In the genomic region with DNA sequence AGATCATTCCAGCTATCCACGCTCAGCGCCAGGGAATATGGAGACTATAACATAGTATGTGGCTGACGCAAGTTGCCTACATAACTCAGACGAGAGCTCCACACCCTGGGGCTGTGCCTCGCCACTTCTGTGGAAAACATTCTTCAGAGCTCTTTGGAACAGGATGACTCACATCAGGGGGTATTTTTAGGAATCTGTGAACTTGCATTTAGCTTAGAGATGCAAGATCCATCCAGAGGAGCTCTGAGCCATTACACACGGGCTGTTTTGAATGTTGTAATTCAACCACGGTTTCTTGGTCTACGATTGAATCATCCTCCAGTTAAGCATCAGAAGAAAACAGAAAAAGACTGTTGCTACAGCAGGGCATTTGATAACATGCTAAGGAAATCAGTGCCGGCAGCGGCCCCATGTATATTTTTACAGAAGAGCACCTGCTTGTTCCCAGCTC, we compare ENCODE assay signal across 1 cellular context.
TF ChIP-seq lines count a peak whose summit lies in the region.

No MANE protein-coding gene starts in this region.

TF ChIP-seq in H1, 55 proteins besides CTCF, POLR2A, EP300 and RAD21 (continued from another document):
- TF ChIP-seq, protein P1, sequence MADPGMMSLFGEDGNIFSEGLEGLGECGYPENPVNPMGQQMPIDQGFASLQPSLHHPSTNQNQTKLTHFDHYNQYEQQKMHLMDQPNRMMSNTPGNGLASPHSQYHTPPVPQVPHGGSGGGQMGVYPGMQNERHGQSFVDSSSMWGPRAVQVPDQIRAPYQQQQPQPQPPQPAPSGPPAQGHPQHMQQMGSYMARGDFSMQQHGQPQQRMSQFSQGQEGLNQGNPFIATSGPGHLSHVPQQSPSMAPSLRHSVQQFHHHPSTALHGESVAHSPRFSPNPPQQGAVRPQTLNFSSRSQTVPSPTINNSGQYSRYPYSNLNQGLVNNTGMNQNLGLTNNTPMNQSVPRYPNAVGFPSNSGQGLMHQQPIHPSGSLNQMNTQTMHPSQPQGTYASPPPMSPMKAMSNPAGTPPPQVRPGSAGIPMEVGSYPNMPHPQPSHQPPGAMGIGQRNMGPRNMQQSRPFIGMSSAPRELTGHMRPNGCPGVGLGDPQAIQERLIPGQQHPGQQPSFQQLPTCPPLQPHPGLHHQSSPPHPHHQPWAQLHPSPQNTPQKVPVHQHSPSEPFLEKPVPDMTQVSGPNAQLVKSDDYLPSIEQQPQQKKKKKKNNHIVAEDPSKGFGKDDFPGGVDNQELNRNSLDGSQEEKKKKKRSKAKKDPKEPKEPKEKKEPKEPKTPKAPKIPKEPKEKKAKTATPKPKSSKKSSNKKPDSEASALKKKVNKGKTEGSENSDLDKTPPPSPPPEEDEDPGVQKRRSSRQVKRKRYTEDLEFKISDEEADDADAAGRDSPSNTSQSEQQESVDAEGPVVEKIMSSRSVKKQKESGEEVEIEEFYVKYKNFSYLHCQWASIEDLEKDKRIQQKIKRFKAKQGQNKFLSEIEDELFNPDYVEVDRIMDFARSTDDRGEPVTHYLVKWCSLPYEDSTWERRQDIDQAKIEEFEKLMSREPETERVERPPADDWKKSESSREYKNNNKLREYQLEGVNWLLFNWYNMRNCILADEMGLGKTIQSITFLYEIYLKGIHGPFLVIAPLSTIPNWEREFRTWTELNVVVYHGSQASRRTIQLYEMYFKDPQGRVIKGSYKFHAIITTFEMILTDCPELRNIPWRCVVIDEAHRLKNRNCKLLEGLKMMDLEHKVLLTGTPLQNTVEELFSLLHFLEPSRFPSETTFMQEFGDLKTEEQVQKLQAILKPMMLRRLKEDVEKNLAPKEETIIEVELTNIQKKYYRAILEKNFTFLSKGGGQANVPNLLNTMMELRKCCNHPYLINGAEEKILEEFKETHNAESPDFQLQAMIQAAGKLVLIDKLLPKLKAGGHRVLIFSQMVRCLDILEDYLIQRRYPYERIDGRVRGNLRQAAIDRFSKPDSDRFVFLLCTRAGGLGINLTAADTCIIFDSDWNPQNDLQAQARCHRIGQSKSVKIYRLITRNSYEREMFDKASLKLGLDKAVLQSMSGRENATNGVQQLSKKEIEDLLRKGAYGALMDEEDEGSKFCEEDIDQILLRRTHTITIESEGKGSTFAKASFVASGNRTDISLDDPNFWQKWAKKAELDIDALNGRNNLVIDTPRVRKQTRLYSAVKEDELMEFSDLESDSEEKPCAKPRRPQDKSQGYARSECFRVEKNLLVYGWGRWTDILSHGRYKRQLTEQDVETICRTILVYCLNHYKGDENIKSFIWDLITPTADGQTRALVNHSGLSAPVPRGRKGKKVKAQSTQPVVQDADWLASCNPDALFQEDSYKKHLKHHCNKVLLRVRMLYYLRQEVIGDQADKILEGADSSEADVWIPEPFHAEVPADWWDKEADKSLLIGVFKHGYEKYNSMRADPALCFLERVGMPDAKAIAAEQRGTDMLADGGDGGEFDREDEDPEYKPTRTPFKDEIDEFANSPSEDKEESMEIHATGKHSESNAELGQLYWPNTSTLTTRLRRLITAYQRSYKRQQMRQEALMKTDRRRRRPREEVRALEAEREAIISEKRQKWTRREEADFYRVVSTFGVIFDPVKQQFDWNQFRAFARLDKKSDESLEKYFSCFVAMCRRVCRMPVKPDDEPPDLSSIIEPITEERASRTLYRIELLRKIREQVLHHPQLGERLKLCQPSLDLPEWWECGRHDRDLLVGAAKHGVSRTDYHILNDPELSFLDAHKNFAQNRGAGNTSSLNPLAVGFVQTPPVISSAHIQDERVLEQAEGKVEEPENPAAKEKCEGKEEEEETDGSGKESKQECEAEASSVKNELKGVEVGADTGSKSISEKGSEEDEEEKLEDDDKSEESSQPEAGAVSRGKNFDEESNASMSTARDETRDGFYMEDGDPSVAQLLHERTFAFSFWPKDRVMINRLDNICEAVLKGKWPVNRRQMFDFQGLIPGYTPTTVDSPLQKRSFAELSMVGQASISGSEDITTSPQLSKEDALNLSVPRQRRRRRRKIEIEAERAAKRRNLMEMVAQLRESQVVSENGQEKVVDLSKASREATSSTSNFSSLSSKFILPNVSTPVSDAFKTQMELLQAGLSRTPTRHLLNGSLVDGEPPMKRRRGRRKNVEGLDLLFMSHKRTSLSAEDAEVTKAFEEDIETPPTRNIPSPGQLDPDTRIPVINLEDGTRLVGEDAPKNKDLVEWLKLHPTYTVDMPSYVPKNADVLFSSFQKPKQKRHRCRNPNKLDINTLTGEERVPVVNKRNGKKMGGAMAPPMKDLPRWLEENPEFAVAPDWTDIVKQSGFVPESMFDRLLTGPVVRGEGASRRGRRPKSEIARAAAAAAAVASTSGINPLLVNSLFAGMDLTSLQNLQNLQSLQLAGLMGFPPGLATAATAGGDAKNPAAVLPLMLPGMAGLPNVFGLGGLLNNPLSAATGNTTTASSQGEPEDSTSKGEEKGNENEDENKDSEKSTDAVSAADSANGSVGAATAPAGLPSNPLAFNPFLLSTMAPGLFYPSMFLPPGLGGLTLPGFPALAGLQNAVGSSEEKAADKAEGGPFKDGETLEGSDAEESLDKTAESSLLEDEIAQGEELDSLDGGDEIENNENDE (IDR thresholded peaks at IDR 0.05; ENCODE audit: insufficient replicate concordance, low read length) = no peak
- TF ChIP-seq KDM1A (IDR thresholded peaks at IDR 0.05; ENCODE audit: borderline replicate concordance, low read length) (no peak), YY1 (IDR thresholded peaks at IDR 0.05; ENCODE audit: low read depth, low read length) (no peak), NRF1 (IDR thresholded peaks at IDR 0.05; ENCODE audit: low read depth, low read length) (no peak), ASH2L (IDR thresholded peaks at IDR 0.05; ENCODE audit: low read length) (no peak), EGR1 (IDR thresholded peaks at IDR 0.05; ENCODE audit: borderline replicate concordance, low read depth, low read length) (no peak), GABPA (IDR thresholded peaks at IDR 0.05; ENCODE audit: borderline replicate concordance, insufficient read depth, low read length) (no peak), SP2 (IDR thresholded peaks at IDR 0.05; ENCODE audit: low read length) (no peak), SIRT6 (IDR thresholded peaks at IDR 0.05; ENCODE audit: low read length) (no peak), SIN3A (conservative IDR thresholded peaks at IDR 0.05 in 1 of 2, IDR thresholded peaks at IDR 0.05 in 1 of 2; ENCODE audit: low read depth in 1 of 2, low read length in 2 of 2) (no peak), HDAC2 (IDR thresholded peaks at IDR 0.05; ENCODE audit: borderline replicate concordance in 1 of 2, low read depth in 2 of 2, low read length in 2 of 2) (no peak)
- TF ChIP-seq, protein P2, sequence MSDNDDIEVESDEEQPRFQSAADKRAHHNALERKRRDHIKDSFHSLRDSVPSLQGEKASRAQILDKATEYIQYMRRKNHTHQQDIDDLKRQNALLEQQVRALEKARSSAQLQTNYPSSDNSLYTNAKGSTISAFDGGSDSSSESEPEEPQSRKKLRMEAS (IDR thresholded peaks at IDR 0.05) = no peak
- TF ChIP-seq, protein P3, sequence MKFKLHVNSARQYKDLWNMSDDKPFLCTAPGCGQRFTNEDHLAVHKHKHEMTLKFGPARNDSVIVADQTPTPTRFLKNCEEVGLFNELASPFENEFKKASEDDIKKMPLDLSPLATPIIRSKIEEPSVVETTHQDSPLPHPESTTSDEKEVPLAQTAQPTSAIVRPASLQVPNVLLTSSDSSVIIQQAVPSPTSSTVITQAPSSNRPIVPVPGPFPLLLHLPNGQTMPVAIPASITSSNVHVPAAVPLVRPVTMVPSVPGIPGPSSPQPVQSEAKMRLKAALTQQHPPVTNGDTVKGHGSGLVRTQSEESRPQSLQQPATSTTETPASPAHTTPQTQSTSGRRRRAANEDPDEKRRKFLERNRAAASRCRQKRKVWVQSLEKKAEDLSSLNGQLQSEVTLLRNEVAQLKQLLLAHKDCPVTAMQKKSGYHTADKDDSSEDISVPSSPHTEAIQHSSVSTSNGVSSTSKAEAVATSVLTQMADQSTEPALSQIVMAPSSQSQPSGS (IDR thresholded peaks at IDR 0.05; ENCODE audit: low read length) = no peak
